ENCODE assay signal across 1 cellular context in genomic region chr16:85565796-85566501, GRCh38.
TF ChIP-seq lines count a peak whose summit lies in the region.

No MANE protein-coding gene starts in this region.

TF ChIP-seq in HepG2, 621 proteins besides CTCF, POLR2A, EP300 and RAD21 (continued from another document):
- TF ChIP-seq ZNF646 (CRISPR knock-in tag; IDR thresholded peaks at IDR 0.05) (no peak), ZMYM3 (CRISPR knock-in tag; IDR thresholded peaks at IDR 0.05) (peak; percentile 56; the same call in 1 of the 2 replicates), ZNF629 (CRISPR knock-in tag; conservative IDR thresholded peaks at IDR 0.05) (peak; percentile 70)
